ENCODE assay signal across 10 cellular contexts in the genomic region with DNA sequence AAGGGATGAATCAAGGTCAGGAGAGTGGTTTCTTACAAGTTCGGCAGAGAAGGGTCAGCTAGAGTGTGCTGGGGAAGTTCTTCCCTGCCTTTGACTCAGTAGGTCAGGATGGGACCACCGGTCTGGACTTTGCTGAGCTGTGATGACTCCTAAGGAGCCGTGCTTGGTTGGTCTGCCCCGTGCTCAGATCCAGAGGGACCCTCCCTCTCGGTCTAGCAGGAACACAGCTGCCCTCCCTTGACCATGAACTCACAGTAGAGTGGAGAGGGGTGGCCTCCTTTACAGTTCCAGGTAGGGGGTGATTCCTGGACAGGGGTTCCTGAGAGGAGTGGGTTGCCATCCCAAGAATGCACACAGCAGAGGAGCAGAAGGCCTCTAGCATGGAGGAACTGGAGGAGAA. TPM values are rescaled to one million over a fixed set of nuclear protein-coding genes. Genes with fewer than 3 reads are reported as not detected.
DNase-seq lines count a peak whose midpoint lies in the region; ATAC-seq and TF ChIP-seq lines count a peak whose summit lies in the region.
"Had no signal": no experiment of that assay in that cellular context is flagged by ENCODE, and none has a peak within 500 bp of the region (broad histone marks: within the 10 kb centered on the region; RNA-seq: fewer than 3 reads in every experiment).

No MANE protein-coding gene starts in this region.

- H3K4me1 ChIP-seq in IMR-90 (ENCODE audit: control insufficient read depth, insufficient read depth, low read length) (peaks cover 14% of the 10 kb centered on the region), spleen (peaks cover 51 to 93% (median 90%) of the 10 kb centered on the region in 6 donors)

- peaks cover 64% of the 10 kb centered on the region for H3K4me1 Mint-ChIP-seq in activated naive CD8-positive, alpha-beta T cell (ENCODE audit: low read depth)
- peaks cover 45% of the 10 kb centered on the region for H3K4me1 Mint-ChIP-seq in nephron

- WGBS in IMR-90 (ENCODE audit: extremely low coverage in 2 of 2, insufficient read length in 1 of 2), 2 experiments: 100% methylated on average over 2 of the region's 5 CpGs; no CpG with 5 or more reads in 1 of the 2 experiments
- WGBS in spleen, 5 donors: 85 to 98% (median 91%) methylated on average over 5 of the region's 5 CpGs

- in situ Hi-C loops in IMR-90 (cut with MboI; ENCODE audit: low sequenced_read_pairs): no loop called here

- dilution Hi-C loops in IMR-90 (cut with HindIII; ENCODE audit: low sequenced_read_pairs, unreplicated experiment): no loop called here

- H2AFZ ChIP-seq in IMR-90 (replicated peaks; ENCODE audit: low read length, poor library complexity): no peak overlapping the region

- H3K56ac ChIP-seq in IMR-90 (ENCODE audit: extremely low read depth, insufficient read depth, low read length): no peak overlapping the region

- no peak overlapping the region for H4K91ac ChIP-seq in IMR-90 (ENCODE audit: insufficient read depth, low read depth, low read length)

- H3K18ac ChIP-seq in IMR-90 (ENCODE audit: low read depth, low read length): no peak overlapping the region

- no peaks in the 10 kb centered on the region for H3K9me3 Mint-ChIP-seq in activated naive CD8-positive, alpha-beta T cell (ENCODE audit: low read depth)
- H3K9me3 Mint-ChIP-seq in nephron: no peaks in the 10 kb centered on the region

- no peak overlapping the region for H2BK120ac ChIP-seq in IMR-90 (ENCODE audit: low read depth, low read length)

- no peak overlapping the region for H2BK5ac ChIP-seq in IMR-90 (ENCODE audit: low read depth, low read length, poor library complexity, severe bottlenecking)

- TF ChIP-seq POLR2A in IMR-90 (IDR thresholded peaks at IDR 0.05; ENCODE audit: low read depth, low read length): no peak
- no peak for TF ChIP-seq POLR2A in spleen (IDR thresholded peaks at IDR 0.05)

- POLR2A ChIA-PET in IMR-90 (lab: Charles Lee; ENCODE audit: unreplicated experiment): no interaction called here

- H3K4me2 ChIP-seq in IMR-90 (ENCODE audit: low read depth, low read length): no peak overlapping the region

- ATAC-seq in IMR-90 (ENCODE audit: low read depth) (no peak), HG02763 (IDR thresholded peaks at IDR 0.05; ENCODE audit: unreplicated experiment) (no peak)

- CTCF ChIA-PET in IMR-90 (lab: Yijun Ruan, JAX): interaction anchor here (1.1 kb wide), 1 partner anchor 9 kb away, joined by 6 read pairs; no protein-coding TSS in a partner anchor

- TF ChIP-seq CTCF in GM12864 (IDR thresholded peaks at IDR 0.05; ENCODE audit: low read depth, low read length, missing control alignments): no peak
- TF ChIP-seq CTCF in IMR-90 (conservative IDR thresholded peaks at IDR 0.05; ENCODE audit: low read depth, low read length): no peak
- no peak for TF ChIP-seq CTCF in nephron (IDR thresholded peaks at IDR 0.05; ENCODE audit: unreplicated experiment in 3 of 3)
- no peak for TF ChIP-seq CTCF in spleen (IDR thresholded peaks at IDR 0.05 in 8 of 11, conservative IDR thresholded peaks at IDR 0.05 in 3 of 11)

- H3K27ac ChIP-seq in IMR-90 (ENCODE audit: insufficient read depth, low read length): no peak overlapping the region
- H3K27ac ChIP-seq in spleen: peak overlapping the region in 3 of 8 donors; percentile 3 to 31 (median 21)

- H3K23ac ChIP-seq in IMR-90 (ENCODE audit: low read depth, low read length): peak overlapping the region; percentile 45; the same call in 1 of the 2 replicates

- H3K36me3 Mint-ChIP-seq in activated naive CD8-positive, alpha-beta T cell: peaks cover 25% of the 10 kb centered on the region
- H3K36me3 Mint-ChIP-seq in nephron (ENCODE audit: low read depth): peaks cover 60% of the 10 kb centered on the region

- H4K5ac ChIP-seq in IMR-90 (ENCODE audit: low read depth, low read length): no peak overlapping the region

- no peak for TF ChIP-seq RAD21 in IMR-90 (IDR thresholded peaks at IDR 0.05; ENCODE audit: low read length)

- H3K4ac ChIP-seq in IMR-90 (ENCODE audit: low read depth, low read length): no peak overlapping the region

- H3K27me3 ChIP-seq in IMR-90 (ENCODE audit: control insufficient read depth, insufficient read depth, low read length): no peaks in the 10 kb centered on the region
- no peaks in the 10 kb centered on the region for H3K27me3 ChIP-seq in spleen (replicated peaks in 1 of 7)

- no peak overlapping the region for H2AK5ac ChIP-seq in IMR-90 (ENCODE audit: low read depth, low read length)

- H3K9me3 ChIP-seq in IMR-90 (ENCODE audit: control insufficient read depth, insufficient read depth, low read length) (no peaks in the 10 kb centered on the region), spleen (no peaks in the 10 kb centered on the region)

- intact Hi-C loops in IMR-90 (cut with micrococcal nuclease): no loop called here
- intact Hi-C loops in spleen (cut with DNase I; ENCODE audit: low total_unique reads): no loop called here

- H3K9me1 ChIP-seq in IMR-90 (ENCODE audit: insufficient read depth, low read length): peaks cover 24% of the 10 kb centered on the region

- no peak overlapping the region for H2BK15ac ChIP-seq in IMR-90 (ENCODE audit: low read depth, low read length)

- peak overlapping the region; percentile 82 for H3K4me3 Mint-ChIP-seq in activated naive CD8-positive, alpha-beta T cell
- H3K4me3 Mint-ChIP-seq in nephron: peak overlapping the region in 2 of 3 experiments; percentile 12 to 56

- no peaks in the 10 kb centered on the region for H3K27me3 Mint-ChIP-seq in activated naive CD8-positive, alpha-beta T cell
- no peaks in the 10 kb centered on the region for H3K27me3 Mint-ChIP-seq in nephron (ENCODE audit: low read depth)

- H3K79me1 ChIP-seq in IMR-90 (ENCODE audit: low read depth in 1 of 2, low read length in 2 of 2): peaks cover 26 to 77% of the 10 kb centered on the region in 2 experiments

- peaks cover 71% of the 10 kb centered on the region for H3K36me3 ChIP-seq in IMR-90 (ENCODE audit: control insufficient read depth, insufficient read depth, low read length)
- H3K36me3 ChIP-seq in spleen: peaks cover 9 to 86% (median 69%) of the 10 kb centered on the region in 6 donors

- no peak overlapping the region for H2AK9ac ChIP-seq in IMR-90 (replicated peaks; ENCODE audit: low read depth, low read length, poor library complexity)

- H3K14ac ChIP-seq in IMR-90 (replicated peaks; ENCODE audit: low read depth, low read length): no peak overlapping the region

- DNase-seq in GM12864 (ENCODE audit: low read depth): no peak
- no peak for DNase-seq in IMR-90
- no peak for DNase-seq in AG08396 (ENCODE audit: low spot score)
- no peak for DNase-seq in spleen
- DNase-seq: hypothalamus, NCI-H1930, SIG-M5 had no signal

- peak overlapping the region; percentile 5 for H3K4me3 ChIP-seq in GM12864 (ENCODE audit: low read depth, low read length)
- H3K4me3 ChIP-seq in IMR-90 (ENCODE audit: insufficient read depth, low read depth, low read length): no peak overlapping the region
- no peak overlapping the region for H3K4me3 ChIP-seq in spleen

- peak overlapping the region; percentile 91 for H3K27ac Mint-ChIP-seq in activated naive CD8-positive, alpha-beta T cell
- no peak overlapping the region for H3K27ac Mint-ChIP-seq in nephron

- H4K8ac ChIP-seq in IMR-90 (ENCODE audit: low read depth in 2 of 2, low read length in 2 of 2): no peak overlapping the region

- H2BK20ac ChIP-seq in IMR-90 (ENCODE audit: low read depth, low read length): no peak overlapping the region

- no peak overlapping the region for H3K9ac ChIP-seq in IMR-90 (ENCODE audit: low read depth, low read length)

- H4K20me1 ChIP-seq in IMR-90 (ENCODE audit: insufficient read depth, low read length): peaks cover 86% of the 10 kb centered on the region

- BruUV-seq in IMR-90 (replicated peaks; lab: Mats Ljungman, UMichigan): no TSS peak

TF ChIP-seq in IMR-90, 13 proteins besides CTCF, POLR2A, EP300 and RAD21 (continues in another document):
- TF ChIP-seq MAFK (IDR thresholded peaks at IDR 0.05; ENCODE audit: low read depth, low read length): no peak
- TF ChIP-seq, protein P1, sequence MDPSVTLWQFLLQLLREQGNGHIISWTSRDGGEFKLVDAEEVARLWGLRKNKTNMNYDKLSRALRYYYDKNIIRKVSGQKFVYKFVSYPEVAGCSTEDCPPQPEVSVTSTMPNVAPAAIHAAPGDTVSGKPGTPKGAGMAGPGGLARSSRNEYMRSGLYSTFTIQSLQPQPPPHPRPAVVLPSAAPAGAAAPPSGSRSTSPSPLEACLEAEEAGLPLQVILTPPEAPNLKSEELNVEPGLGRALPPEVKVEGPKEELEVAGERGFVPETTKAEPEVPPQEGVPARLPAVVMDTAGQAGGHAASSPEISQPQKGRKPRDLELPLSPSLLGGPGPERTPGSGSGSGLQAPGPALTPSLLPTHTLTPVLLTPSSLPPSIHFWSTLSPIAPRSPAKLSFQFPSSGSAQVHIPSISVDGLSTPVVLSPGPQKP (IDR thresholded peaks at IDR 0.05; ENCODE audit: borderline replicate concordance, low read depth, low read length): no peak

RNA-seq across cellular contexts. Expression of a gene that starts 4.3 kb away (rescaled TPM):
- total RNA-seq in IMR-90 (2012; rRNA removed) (230 and 299 TPM in 2 replicates), spleen (1,000 to 10,000 TPM in 4 of 7 donors, 100 to 1,000 TPM in 3; 744 to 2,126 (median 1,870) TPM)
- polyA plus RNA-seq in IMR-90 (2012; rRNA removed) (1,882 and 3,988 TPM in 2 replicates), spleen (1,000 to 10,000 TPM; 5,153 to 8,491 (median 7,946) TPM)
- polyA plus RNA-seq in IMR-90 (2012; cell fraction: cytosol; rRNA removed): 1,236 and 2,903 TPM in 2 replicates
- 465 and 1,276 TPM in 2 replicates for polyA plus RNA-seq in IMR-90 (2012; cell fraction: nucleus; rRNA removed; ENCODE audit: low replicate concordance)

RNA-seq across cellular contexts. Expression of a gene that starts 12.7 kb away (rescaled TPM):
- not detected in 2 replicates for total RNA-seq in IMR-90 (2012; rRNA removed)
- polyA plus RNA-seq in IMR-90 (2012; rRNA removed): 0.19 and 0.24 TPM in 2 replicates
- polyA plus RNA-seq in IMR-90 (2012; cell fraction: cytosol; rRNA removed): 0.10 and 0.37 TPM in 2 replicates
- 0.06 and 0.25 TPM in 2 replicates for polyA plus RNA-seq in IMR-90 (2012; cell fraction: nucleus; rRNA removed; ENCODE audit: low replicate concordance)
- total RNA-seq in spleen: 100 to 1,000 TPM; 222 to 361 (median 269) TPM
- 1,000 to 10,000 TPM in 1 of 3 donors, 100 to 1,000 TPM in 2; 748 to 1,033 (median 986) TPM for polyA plus RNA-seq in spleen

RNA-seq across cellular contexts. Expression of a gene that starts 18.6 kb away (rescaled TPM):
- total RNA-seq in IMR-90 (2012; rRNA removed): 11.5 and 12.5 TPM in 2 replicates
- 47.1 and 51.2 TPM in 2 replicates for polyA plus RNA-seq in IMR-90 (2012; rRNA removed)
- polyA plus RNA-seq in IMR-90 (2012; cell fraction: cytosol; rRNA removed): 42.5 and 58.8 TPM in 2 replicates
- 228 and 380 TPM in 2 replicates for polyA plus RNA-seq in IMR-90 (2012; cell fraction: nucleus; rRNA removed; ENCODE audit: low replicate concordance)
- total RNA-seq in spleen: 100 to 1,000 TPM; 238 to 473 (median 382) TPM
- polyA plus RNA-seq in spleen: 100 to 1,000 TPM; 314 to 543 (median 478) TPM

RNA-seq across cellular contexts. Expression of a gene that starts 19.5 kb away (rescaled TPM):
- not detected in 2 replicates for total RNA-seq in IMR-90 (2012; rRNA removed)
- polyA plus RNA-seq in IMR-90 (2012; rRNA removed): not detected in 2 replicates
- not detected in 2 replicates for polyA plus RNA-seq in IMR-90 (2012; cell fraction: cytosol; rRNA removed)
- not detected in 2 replicates for polyA plus RNA-seq in IMR-90 (2012; cell fraction: nucleus; rRNA removed; ENCODE audit: low replicate concordance)
- total RNA-seq in spleen: not detected
- not detected for polyA plus RNA-seq in spleen

RNA-seq across cellular contexts. Expression of a gene that starts 19.9 kb away (rescaled TPM):
- total RNA-seq in IMR-90 (2012; rRNA removed): not detected in 2 replicates
- polyA plus RNA-seq in IMR-90 (2012; rRNA removed): not detected in 2 replicates
- polyA plus RNA-seq in IMR-90 (2012; cell fraction: cytosol; rRNA removed): not detected in 2 replicates
- polyA plus RNA-seq in IMR-90 (2012; cell fraction: nucleus; rRNA removed; ENCODE audit: low replicate concordance): not detected in 2 replicates
- not detected for total RNA-seq in spleen
- polyA plus RNA-seq in spleen: under 1 TPM in 1 of 3 donors, not detected in 2; 0.04 TPM

Comparison
In these comparisons a context has a peak if more than half of its experiments do, and no peak if none do; other contexts are left out.
1. RNA of a gene that starts 12.7 kb away (total RNA-seq): 222 to 361 TPM in spleen; not detected in IMR-90; every median in the first group is over 100 times any median in the second.
2. RNA of a gene that starts 18.6 kb away (total RNA-seq): 238 to 473 TPM in spleen; 11.5 to 12.5 TPM in IMR-90; every median in the first group is over 10 times any median in the second.